5 cellular contexts compared by ENCODE assay signal in the genomic region with DNA sequence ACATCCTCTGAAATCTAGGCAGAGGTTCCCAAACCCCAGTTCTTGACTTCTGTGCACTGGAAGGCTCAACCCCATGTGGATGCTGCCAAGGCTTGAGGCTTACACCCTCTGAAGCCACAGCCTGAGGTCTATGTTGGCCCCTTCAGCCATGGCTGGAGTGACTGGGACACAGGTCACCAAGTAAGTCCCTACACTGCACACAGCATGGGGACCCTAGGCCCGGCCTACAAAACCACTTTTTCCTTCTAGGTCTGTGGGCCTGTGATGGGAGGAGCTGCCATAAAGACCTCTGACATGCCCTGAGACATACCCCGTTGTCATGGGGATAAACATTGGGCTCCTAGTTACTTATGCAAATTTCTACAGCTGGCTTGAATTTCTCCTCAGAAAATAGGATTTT.
"Had no signal": no experiment of that assay in that cellular context is flagged by ENCODE, and none has a peak within 500 bp of the region (broad histone marks: within the 10 kb centered on the region; RNA-seq: fewer than 3 reads in every experiment).

No MANE protein-coding gene starts in this region.

- ATAC-seq: GM23338, HepG2 had no signal

- H3K4me2 ChIP-seq: GM23338 had no signal

- DNase-seq: H9, HCEC 1CT had no signal

- H3K27ac ChIP-seq: HL-60 had no signal

- H3K4me3 ChIP-seq: GM23338 had no signal
